1 cellular context compared by ENCODE assay signal in the genomic region with DNA sequence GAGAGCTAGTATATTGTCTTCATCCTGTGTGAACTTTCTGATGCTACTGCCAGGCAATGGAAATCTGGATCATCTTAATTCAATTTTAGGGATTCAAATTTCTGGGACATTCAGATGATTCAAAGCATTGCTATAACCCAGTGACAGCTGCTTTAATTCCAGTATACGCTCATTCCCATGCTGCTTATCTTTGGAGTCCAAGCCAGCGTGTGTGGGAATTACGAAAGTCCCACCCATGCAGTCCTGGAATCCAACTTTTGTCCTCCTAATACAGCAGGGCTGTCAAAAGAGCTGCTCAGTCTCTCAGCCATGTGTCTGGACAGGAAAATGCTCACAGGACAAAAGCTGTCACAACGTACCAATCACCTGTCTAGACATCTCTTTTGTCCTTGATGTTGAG.
TF ChIP-seq lines count a peak whose summit lies in the region.

No MANE protein-coding gene starts in this region.

TF ChIP-seq in GM23338, 12 proteins besides CTCF, POLR2A, EP300 and RAD21 (continued from another document):
- TF ChIP-seq, protein P1, sequence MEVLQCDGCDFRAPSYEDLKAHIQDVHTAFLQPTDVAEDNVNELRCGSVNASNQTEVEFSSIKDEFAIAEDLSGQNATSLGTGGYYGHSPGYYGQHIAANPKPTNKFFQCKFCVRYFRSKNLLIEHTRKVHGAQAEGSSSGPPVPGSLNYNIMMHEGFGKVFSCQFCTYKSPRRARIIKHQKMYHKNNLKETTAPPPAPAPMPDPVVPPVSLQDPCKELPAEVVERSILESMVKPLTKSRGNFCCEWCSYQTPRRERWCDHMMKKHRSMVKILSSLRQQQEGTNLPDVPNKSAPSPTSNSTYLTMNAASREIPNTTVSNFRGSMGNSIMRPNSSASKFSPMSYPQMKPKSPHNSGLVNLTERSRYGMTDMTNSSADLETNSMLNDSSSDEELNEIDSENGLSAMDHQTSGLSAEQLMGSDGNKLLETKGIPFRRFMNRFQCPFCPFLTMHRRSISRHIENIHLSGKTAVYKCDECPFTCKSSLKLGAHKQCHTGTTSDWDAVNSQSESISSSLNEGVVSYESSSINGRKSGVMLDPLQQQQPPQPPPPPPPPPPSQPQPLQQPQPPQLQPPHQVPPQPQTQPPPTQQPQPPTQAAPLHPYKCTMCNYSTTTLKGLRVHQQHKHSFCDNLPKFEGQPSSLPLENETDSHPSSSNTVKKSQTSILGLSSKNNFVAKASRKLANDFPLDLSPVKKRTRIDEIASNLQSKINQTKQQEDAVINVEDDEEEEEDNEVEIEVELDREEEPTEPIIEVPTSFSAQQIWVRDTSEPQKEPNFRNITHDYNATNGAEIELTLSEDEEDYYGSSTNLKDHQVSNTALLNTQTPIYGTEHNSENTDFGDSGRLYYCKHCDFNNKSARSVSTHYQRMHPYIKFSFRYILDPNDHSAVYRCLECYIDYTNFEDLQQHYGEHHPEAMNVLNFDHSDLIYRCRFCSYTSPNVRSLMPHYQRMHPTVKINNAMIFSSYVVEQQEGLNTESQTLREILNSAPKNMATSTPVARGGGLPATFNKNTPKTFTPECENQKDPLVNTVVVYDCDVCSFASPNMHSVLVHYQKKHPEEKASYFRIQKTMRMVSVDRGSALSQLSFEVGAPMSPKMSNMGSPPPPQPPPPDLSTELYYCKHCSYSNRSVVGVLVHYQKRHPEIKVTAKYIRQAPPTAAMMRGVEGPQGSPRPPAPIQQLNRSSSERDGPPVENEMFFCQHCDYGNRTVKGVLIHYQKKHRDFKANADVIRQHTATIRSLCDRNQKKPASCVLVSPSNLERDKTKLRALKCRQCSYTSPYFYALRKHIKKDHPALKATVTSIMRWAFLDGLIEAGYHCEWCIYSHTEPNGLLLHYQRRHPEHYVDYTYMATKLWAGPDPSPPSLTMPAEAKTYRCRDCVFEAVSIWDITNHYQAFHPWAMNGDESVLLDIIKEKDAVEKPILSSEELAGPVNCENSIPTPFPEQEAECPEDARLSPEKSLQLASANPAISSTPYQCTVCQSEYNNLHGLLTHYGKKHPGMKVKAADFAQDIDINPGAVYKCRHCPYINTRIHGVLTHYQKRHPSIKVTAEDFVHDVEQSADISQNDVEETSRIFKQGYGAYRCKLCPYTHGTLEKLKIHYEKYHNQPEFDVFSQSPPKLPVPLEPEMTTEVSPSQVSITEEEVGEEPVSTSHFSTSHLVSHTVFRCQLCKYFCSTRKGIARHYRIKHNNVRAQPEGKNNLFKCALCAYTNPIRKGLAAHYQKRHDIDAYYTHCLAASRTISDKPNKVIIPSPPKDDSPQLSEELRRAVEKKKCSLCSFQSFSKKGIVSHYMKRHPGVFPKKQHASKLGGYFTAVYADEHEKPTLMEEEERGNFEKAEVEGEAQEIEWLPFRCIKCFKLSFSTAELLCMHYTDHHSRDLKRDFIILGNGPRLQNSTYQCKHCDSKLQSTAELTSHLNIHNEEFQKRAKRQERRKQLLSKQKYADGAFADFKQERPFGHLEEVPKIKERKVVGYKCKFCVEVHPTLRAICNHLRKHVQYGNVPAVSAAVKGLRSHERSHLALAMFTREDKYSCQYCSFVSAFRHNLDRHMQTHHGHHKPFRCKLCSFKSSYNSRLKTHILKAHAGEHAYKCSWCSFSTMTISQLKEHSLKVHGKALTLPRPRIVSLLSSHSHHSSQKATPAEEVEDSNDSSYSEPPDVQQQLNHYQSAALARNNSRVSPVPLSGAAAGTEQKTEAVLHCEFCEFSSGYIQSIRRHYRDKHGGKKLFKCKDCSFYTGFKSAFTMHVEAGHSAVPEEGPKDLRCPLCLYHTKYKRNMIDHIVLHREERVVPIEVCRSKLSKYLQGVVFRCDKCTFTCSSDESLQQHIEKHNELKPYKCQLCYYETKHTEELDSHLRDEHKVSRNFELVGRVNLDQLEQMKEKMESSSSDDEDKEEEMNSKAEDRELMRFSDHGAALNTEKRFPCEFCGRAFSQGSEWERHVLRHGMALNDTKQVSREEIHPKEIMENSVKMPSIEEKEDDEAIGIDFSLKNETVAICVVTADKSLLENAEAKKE (CRISPR knock-in tag; IDR thresholded peaks at IDR 0.05): no peak
- TF ChIP-seq POLR2AphosphoS5 (IDR thresholded peaks at IDR 0.05; ENCODE audit: low read depth) (no peak), EZH2phosphoT487 (IDR thresholded peaks at IDR 0.05; ENCODE audit: unreplicated experiment) (no peak), NANOG (IDR thresholded peaks at IDR 0.05; ENCODE audit: borderline replicate concordance) (no peak)
- TF ChIP-seq, protein P2, sequence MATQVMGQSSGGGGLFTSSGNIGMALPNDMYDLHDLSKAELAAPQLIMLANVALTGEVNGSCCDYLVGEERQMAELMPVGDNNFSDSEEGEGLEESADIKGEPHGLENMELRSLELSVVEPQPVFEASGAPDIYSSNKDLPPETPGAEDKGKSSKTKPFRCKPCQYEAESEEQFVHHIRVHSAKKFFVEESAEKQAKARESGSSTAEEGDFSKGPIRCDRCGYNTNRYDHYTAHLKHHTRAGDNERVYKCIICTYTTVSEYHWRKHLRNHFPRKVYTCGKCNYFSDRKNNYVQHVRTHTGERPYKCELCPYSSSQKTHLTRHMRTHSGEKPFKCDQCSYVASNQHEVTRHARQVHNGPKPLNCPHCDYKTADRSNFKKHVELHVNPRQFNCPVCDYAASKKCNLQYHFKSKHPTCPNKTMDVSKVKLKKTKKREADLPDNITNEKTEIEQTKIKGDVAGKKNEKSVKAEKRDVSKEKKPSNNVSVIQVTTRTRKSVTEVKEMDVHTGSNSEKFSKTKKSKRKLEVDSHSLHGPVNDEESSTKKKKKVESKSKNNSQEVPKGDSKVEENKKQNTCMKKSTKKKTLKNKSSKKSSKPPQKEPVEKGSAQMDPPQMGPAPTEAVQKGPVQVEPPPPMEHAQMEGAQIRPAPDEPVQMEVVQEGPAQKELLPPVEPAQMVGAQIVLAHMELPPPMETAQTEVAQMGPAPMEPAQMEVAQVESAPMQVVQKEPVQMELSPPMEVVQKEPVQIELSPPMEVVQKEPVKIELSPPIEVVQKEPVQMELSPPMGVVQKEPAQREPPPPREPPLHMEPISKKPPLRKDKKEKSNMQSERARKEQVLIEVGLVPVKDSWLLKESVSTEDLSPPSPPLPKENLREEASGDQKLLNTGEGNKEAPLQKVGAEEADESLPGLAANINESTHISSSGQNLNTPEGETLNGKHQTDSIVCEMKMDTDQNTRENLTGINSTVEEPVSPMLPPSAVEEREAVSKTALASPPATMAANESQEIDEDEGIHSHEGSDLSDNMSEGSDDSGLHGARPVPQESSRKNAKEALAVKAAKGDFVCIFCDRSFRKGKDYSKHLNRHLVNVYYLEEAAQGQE (IDR thresholded peaks at IDR 0.05; ENCODE audit: unreplicated experiment): no peak
- TF ChIP-seq, protein P3, sequence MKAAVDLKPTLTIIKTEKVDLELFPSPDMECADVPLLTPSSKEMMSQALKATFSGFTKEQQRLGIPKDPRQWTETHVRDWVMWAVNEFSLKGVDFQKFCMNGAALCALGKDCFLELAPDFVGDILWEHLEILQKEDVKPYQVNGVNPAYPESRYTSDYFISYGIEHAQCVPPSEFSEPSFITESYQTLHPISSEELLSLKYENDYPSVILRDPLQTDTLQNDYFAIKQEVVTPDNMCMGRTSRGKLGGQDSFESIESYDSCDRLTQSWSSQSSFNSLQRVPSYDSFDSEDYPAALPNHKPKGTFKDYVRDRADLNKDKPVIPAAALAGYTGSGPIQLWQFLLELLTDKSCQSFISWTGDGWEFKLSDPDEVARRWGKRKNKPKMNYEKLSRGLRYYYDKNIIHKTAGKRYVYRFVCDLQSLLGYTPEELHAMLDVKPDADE (IDR thresholded peaks at IDR 0.05): no peak
